ENCODE assay signal across 27 cellular contexts in genomic region chr14:72243309-72243708, GRCh38.
DNase-seq lines count a peak whose midpoint lies in the region; ATAC-seq, FAIRE-seq and TF ChIP-seq lines count a peak whose summit lies in the region.
"Had no signal": no experiment of that assay in that cellular context is flagged by ENCODE, and none has a peak within 500 bp of the region (broad histone marks: within the 10 kb centered on the region; RNA-seq: fewer than 3 reads in every experiment).

No MANE protein-coding gene starts in this region.

- no peak for TF ChIP-seq POLR2A in vagina (IDR thresholded peaks at IDR 0.05)

- H3K4me3 ChIP-seq in HUES6 (ENCODE audit: low read depth, low read length) (no peak overlapping the region), coronary artery (peak overlapping the region; percentile 31), iPS-20b (ENCODE audit: low read length) (peak overlapping the region; percentile 14), vagina (no peak overlapping the region)
- H3K4me3 ChIP-seq: A549; BLaER1 treated with 17β-estradiol and CSF1 and Interleukin-3, amounts not matched to agents 10 nM and 100 nM; K562; PC-9; SJSA1 had no signal

- H3K27ac ChIP-seq in HUES6 (ENCODE audit: low read depth, low read length), result peak overlapping the region; percentile 64; the same call in 1 of the 2 replicates
- H3K27ac ChIP-seq in coronary artery, result peak overlapping the region; percentile 56 to 72
- peak overlapping the region; percentile 64 for H3K27ac ChIP-seq in iPS-20b (ENCODE audit: low read length)
- no peak overlapping the region for H3K27ac ChIP-seq in vagina
- H3K27ac ChIP-seq: A549; BLaER1 treated with 17β-estradiol and CSF1 and Interleukin-3, amounts not matched to agents 10 nM and 100 nM; PC-9; SJSA1 had no signal

- H3K36me3 ChIP-seq in HUES6 (ENCODE audit: control insufficient read depth, insufficient read depth, low read length) (no peaks in the 10 kb centered on the region), iPS-20b (ENCODE audit: insufficient read depth, low read depth, low read length) (0 out of 2 replicates have a peak, but pooled peaks cover 3% of the 10 kb centered on the region), vagina (no peaks in the 10 kb centered on the region)
- H3K36me3 ChIP-seq: BLaER1 treated with 17β-estradiol and CSF1 and Interleukin-3, amounts not matched to agents 10 nM and 100 nM; SJSA1 had no signal

- intact Hi-C loops in vagina (cut with DNase I), result no loop called here

- TF ChIP-seq CTCF in coronary artery (IDR thresholded peaks at IDR 0.05), result no peak
- TF ChIP-seq CTCF in vagina (IDR thresholded peaks at IDR 0.05), result no peak

- H3K27me3 ChIP-seq in HUES6 (ENCODE audit: control insufficient read depth, insufficient read depth, low read length) (no peaks in the 10 kb centered on the region), iPS-20b (ENCODE audit: insufficient read depth, low read length) (no peaks in the 10 kb centered on the region), vagina (no peaks in the 10 kb centered on the region)
- H3K27me3 ChIP-seq: SJSA1 had no signal

- no peak for DNase-seq in coronary artery (ENCODE audit: low spot score)
- no peak for DNase-seq in urothelium cell line (ENCODE audit: low spot score)
- no peak for DNase-seq in activated naive CD4-positive, alpha-beta T cell treated with Interleukin-2 at 50 U/mL for 16 hours
- no peak for DNase-seq in vagina (ENCODE audit: extremely low spot score in 2 of 2)
- DNase-seq: AML-193; CD4-positive, alpha-beta T cell; GOT3; Kasumi-1; MV-4-11; NCI-H1105 treated with DMSO at 0.1 percent for 48 hours; NCI-H146; NCI-H2029; NCI-H446; NCI-H526; NCI-H82; NK-92 treated with Interleukin-12 subunit alpha and Interleukin-12 subunit beta, amount 100 ng/mL, for 24 hours; PC-9 had no signal

- peak; percentile 42 for FAIRE-seq in urothelium cell line (lab: Jason Lieb, UNC)
- FAIRE-seq: A549, D721Med, GM18507, K562 had no signal

- H3K4me1 ChIP-seq in HUES6 (ENCODE audit: control insufficient read depth, insufficient read depth, low read length), result peaks cover 5% of the 10 kb centered on the region; the same call in 1 of the 2 replicates
- peaks cover 8% of the 10 kb centered on the region for H3K4me1 ChIP-seq in iPS-20b (ENCODE audit: insufficient read depth, low read length)
- H3K4me1 ChIP-seq in vagina, result no peaks in the 10 kb centered on the region
- H3K4me1 ChIP-seq: A549, SJSA1 had no signal

- H3K9ac ChIP-seq in HUES6 (ENCODE audit: low read length) (no peak overlapping the region), iPS-20b (ENCODE audit: low read depth, low read length) (peak overlapping the region; percentile 30; the same call in 1 of the 2 replicates)
- H3K9ac ChIP-seq: BLaER1 treated with 17β-estradiol and CSF1 and Interleukin-3, amounts not matched to agents 10 nM and 100 nM had no signal

- H3K9me3 ChIP-seq in HUES6 (ENCODE audit: control insufficient read depth, insufficient read depth, low read depth, low read length), result peaks cover 26% of the 10 kb centered on the region
- H3K9me3 ChIP-seq in iPS-20b (ENCODE audit: insufficient read depth, low read depth, low read length), result peaks cover 15% of the 10 kb centered on the region
- H3K9me3 ChIP-seq in vagina, result no peaks in the 10 kb centered on the region
- H3K9me3 ChIP-seq: A549, SJSA1 had no signal

- ATAC-seq in HG03045 (IDR thresholded peaks at IDR 0.05; ENCODE audit: unreplicated experiment), result no peak
- ATAC-seq: A549, HCT116, K562 had no signal

Comparison
In these comparisons a context has a peak if more than half of its experiments do, and no peak if none do; other contexts are left out.
1. H3K4me3 ChIP-seq: peak in coronary artery (single experiment) and iPS-20b (single experiment); none in HUES6 (single experiment) and vagina (0 of 2).